8 cellular contexts compared by ENCODE assay signal in the genomic region with DNA sequence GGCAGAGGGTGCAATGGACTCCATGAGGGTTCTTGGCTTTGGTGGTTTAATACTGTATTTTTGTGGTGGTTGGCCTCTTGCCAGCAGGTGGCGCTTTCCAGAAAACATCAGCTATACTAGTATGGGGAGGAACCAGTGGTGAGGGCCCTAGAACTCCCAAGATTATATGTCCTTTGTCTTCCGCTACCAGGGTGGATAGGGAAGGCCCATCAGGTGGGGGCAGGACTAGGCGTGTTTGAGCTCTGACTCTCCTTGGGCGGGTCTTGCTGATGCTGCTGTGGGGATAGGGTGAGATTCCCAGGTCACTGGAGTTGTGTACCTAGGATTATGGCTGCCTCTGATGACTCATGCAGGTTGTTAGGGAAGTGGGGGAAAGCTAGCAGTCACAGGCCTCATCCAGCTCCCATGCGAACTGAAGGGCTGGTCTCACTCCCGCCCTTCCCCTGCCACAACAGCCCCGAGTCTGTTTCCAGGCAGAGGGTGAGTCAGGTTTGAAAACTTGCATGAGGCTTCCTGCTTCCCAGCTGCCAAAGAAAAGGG.
DNase-seq lines count a peak whose midpoint lies in the region; ATAC-seq and TF ChIP-seq lines count a peak whose summit lies in the region.

No MANE protein-coding gene starts in this region.

- no peaks in the 10 kb centered on the region for H3K9me3 Mint-ChIP-seq in activated CD8-positive, alpha-beta memory T cell treated with anti-CD3 and anti-CD28 coated beads, Interleukin-2, amount 10 ng/mL, durations not matched to agents 7 days and 5 days (ENCODE audit: low read depth)

- no peak overlapping the region for H3K4me3 Mint-ChIP-seq in activated CD8-positive, alpha-beta memory T cell treated with anti-CD3 and anti-CD28 coated beads, Interleukin-2, amount 10 ng/mL, durations not matched to agents 7 days and 5 days

- TF ChIP-seq POLR2A in erythroblast (IDR thresholded peaks at IDR 0.05; ENCODE audit: low read length) = no peak

- H3K36me3 Mint-ChIP-seq in activated CD8-positive, alpha-beta memory T cell treated with anti-CD3 and anti-CD28 coated beads, Interleukin-2, amount 10 ng/mL, durations not matched to agents 7 days and 5 days = no peaks in the 10 kb centered on the region

- no peak for ATAC-seq in activated CD8-positive, alpha-beta memory T cell treated with anti-CD3 and anti-CD28 coated beads, Interleukin-2, amount 10 ng/mL, durations not matched to agents 7 days and 5 days
- peak; percentile 71 for ATAC-seq in HG02759 (IDR thresholded peaks at IDR 0.05; ENCODE audit: unreplicated experiment)

- no peaks in the 10 kb centered on the region for H3K4me1 Mint-ChIP-seq in activated CD8-positive, alpha-beta memory T cell treated with anti-CD3 and anti-CD28 coated beads, Interleukin-2, amount 10 ng/mL, durations not matched to agents 7 days and 5 days

- CTCF ChIA-PET in activated CD8-positive, alpha-beta memory T cell treated with anti-CD3 and anti-CD28 coated beads, Interleukin-2, amount 10 ng/mL, durations not matched to agents 7 days and 5 days (lab: Charles Lee) = no interaction called here

- peak; percentile 54 for DNase-seq in activated CD8-positive, alpha-beta memory T cell treated with anti-CD3 and anti-CD28 coated beads, Interleukin-2, amount 50 U/mL, for 48 hours
- DNase-seq in activated CD8-positive, alpha-beta memory T cell treated with anti-CD3 and anti-CD28 coated beads, Interleukin-2, amount 10 ng/mL, durations not matched to agents 7 days and 5 days = no peak
- DNase-seq in NOMO-1 (lab: John Stamatoyannopoulos, UW; ENCODE audit: unreplicated experiment in 2 of 2) = peak; percentile 1 to 13
- peak; percentile 19 to 46 for DNase-seq in erythroblast (lab: John Stamatoyannopoulos, UW)
- DNase-seq in NCI-H1436 (lab: John Stamatoyannopoulos, UW) = no peak
- no peak for DNase-seq in D341Med (ENCODE audit: low spot score)
- DNase-seq in activated gamma-delta T cell treated with Interleukin-2 at 50 U/mL for 16 hours = no peak

- no peaks in the 10 kb centered on the region for H3K27me3 Mint-ChIP-seq in activated CD8-positive, alpha-beta memory T cell treated with anti-CD3 and anti-CD28 coated beads, Interleukin-2, amount 10 ng/mL, durations not matched to agents 7 days and 5 days

- no peak overlapping the region for H3K27ac Mint-ChIP-seq in activated CD8-positive, alpha-beta memory T cell treated with anti-CD3 and anti-CD28 coated beads, Interleukin-2, amount 10 ng/mL, durations not matched to agents 7 days and 5 days

Comparison
In these comparisons a context has a peak if more than half of its experiments do, and no peak if none do; other contexts are left out.
1. DNase-seq: peak in activated CD8-positive, alpha-beta memory T cell treated with anti-CD3 and anti-CD28 coated beads, Interleukin-2, amount 50 U/mL, for 48 hours (single experiment), NOMO-1 (2 of 2) and erythroblast (2 of 2); none in activated CD8-positive, alpha-beta memory T cell treated with anti-CD3 and anti-CD28 coated beads, Interleukin-2, amount 10 ng/mL, durations not matched to agents 7 days and 5 days (single experiment), NCI-H1436 (single experiment), D341Med (single experiment) and activated gamma-delta T cell treated with Interleukin-2 at 50 U/mL for 16 hours (single experiment).